1 cellular context compared by ENCODE assay signal in genomic region chr1:205492201-205492667, GRCh38.
TF ChIP-seq lines count a peak whose summit lies in the region.

No MANE protein-coding gene starts in this region.

TF ChIP-seq in GM23338, 12 proteins besides CTCF, POLR2A, EP300 and RAD21 (continued from another document):
- no peak for TF ChIP-seq REST (IDR thresholded peaks at IDR 0.05; ENCODE audit: unreplicated experiment)
